Comparison of ENCODE assay signal across 32 cellular contexts in the genomic region with DNA sequence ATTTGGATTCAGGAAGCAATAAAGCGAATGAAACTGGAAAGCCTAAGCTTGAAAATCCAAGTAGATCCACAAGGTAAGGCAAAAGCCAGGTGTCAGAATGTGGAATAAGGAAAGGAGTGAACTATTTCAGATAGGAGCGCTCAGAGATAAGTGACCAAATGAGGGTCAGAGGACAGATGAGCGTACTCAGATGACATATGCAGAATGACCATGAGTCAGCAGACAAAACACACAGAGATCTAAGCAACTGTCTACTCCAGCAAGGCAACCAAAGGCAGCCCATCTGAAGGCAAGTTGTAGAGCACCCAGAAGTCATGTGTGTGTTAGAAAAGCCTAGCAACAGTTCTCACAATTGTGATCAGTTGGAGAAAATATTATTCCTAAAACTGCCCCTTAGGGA.
"Had no signal": no experiment of that assay in that cellular context is flagged by ENCODE, and none has a peak within 500 bp of the region (broad histone marks: within the 10 kb centered on the region; RNA-seq: fewer than 3 reads in every experiment).

No MANE protein-coding gene starts in this region.

- DNase-seq: activated CD4-positive, alpha-beta memory T cell treated with anti-CD3 and anti-CD28 coated beads for 36 hours; activated CD4-positive, alpha-beta T cell treated with anti-CD3 and anti-CD28 coated beads for 36 hours; activated CD4-positive, alpha-beta T cell treated with anti-CD3 and anti-CD28 coated beads, Interleukin-2, amount 50 U/mL, for 1 hour; activated CD8-positive, alpha-beta memory T cell treated with anti-CD3 and anti-CD28 coated beads, Interleukin-2, amount 50 U/mL, for 48 hours; activated effector memory CD4-positive, alpha-beta T cell treated with Interleukin-2 at 50 U/mL for 16 hours; activated naive CD4-positive, alpha-beta T cell treated with anti-CD3 and anti-CD28 coated beads, Interleukin-2, amount 10 ng/mL, durations not matched to agents 7 days and 5 days; activated naive CD8-positive, alpha-beta T cell treated with anti-CD3 and anti-CD28 coated beads, Interleukin-2, amount 50 U/mL, for 24 hours; activated T-cell treated with anti-CD3 and anti-CD28 coated beads, Interleukin-2, amount 50 U/mL, for 48 hours; anterior cingulate cortex; caudate nucleus; Karpas-422; KBM-7; NCI-H1105; NCI-H1417 treated with DMSO at 0.1 percent for 48 hours; NCI-H187 treated with DMSO at 0.1 percent for 48 hours; NCI-H2081; NCI-H2171 treated with DMSO at 0.1 percent for 48 hours; NCI-H2227 treated with DMSO at 0.1 percent for 48 hours; NCI-H446; NCI-H524 treated with DMSO at 0.1 percent for 48 hours; PC-3; Right ventricle myocardium superior; SW 1271; T-helper 1 cell; T-helper 2 cell; T-helper 9 cell had no signal

- ATAC-seq: activated CD4-positive, alpha-beta T cell treated with anti-CD3 and anti-CD28 coated beads for 36 hours; activated CD4-positive, CD25-positive, alpha-beta regulatory T cell treated with anti-CD3 and anti-CD28 coated beads, Interleukin-2, amount 50 U/mL, for 24 hours; activated naive CD8-positive, alpha-beta T cell treated with anti-CD3 and anti-CD28 coated beads, Interleukin-2, amount 50 U/mL, for 24 hours; PC-3; WTC11 had no signal

- H3K27me3 Mint-ChIP-seq: activated CD4-positive, alpha-beta memory T cell treated with anti-CD3 and anti-CD28 coated beads for 36 hours; activated CD4-positive, alpha-beta T cell treated with anti-CD3 and anti-CD28 coated beads for 36 hours; activated naive CD4-positive, alpha-beta T cell treated with anti-CD3 and anti-CD28 coated beads, Interleukin-2, amount 10 ng/mL, durations not matched to agents 7 days and 5 days; activated naive CD8-positive, alpha-beta T cell; activated naive CD8-positive, alpha-beta T cell treated with anti-CD3 and anti-CD28 coated beads, Interleukin-2, amount 50 U/mL, for 24 hours; brain had no signal

- H3K4me3 Mint-ChIP-seq: activated CD4-positive, alpha-beta memory T cell treated with anti-CD3 and anti-CD28 coated beads for 36 hours; activated CD4-positive, alpha-beta T cell treated with anti-CD3 and anti-CD28 coated beads for 36 hours; activated naive CD4-positive, alpha-beta T cell treated with anti-CD3 and anti-CD28 coated beads, Interleukin-2, amount 10 ng/mL, durations not matched to agents 7 days and 5 days; activated naive CD8-positive, alpha-beta T cell; activated naive CD8-positive, alpha-beta T cell treated with anti-CD3 and anti-CD28 coated beads, Interleukin-2, amount 50 U/mL, for 24 hours; brain; WTC11 had no signal

- H3K27ac Mint-ChIP-seq: activated CD4-positive, alpha-beta memory T cell treated with anti-CD3 and anti-CD28 coated beads for 36 hours; activated CD4-positive, alpha-beta T cell treated with anti-CD3 and anti-CD28 coated beads for 36 hours; activated naive CD4-positive, alpha-beta T cell treated with anti-CD3 and anti-CD28 coated beads, Interleukin-2, amount 10 ng/mL, durations not matched to agents 7 days and 5 days; activated naive CD8-positive, alpha-beta T cell; activated naive CD8-positive, alpha-beta T cell treated with anti-CD3 and anti-CD28 coated beads, Interleukin-2, amount 50 U/mL, for 24 hours; brain; WTC11 had no signal

- FAIRE-seq: bronchial epithelial cell, RCC 7860 had no signal

- H3K4me1 Mint-ChIP-seq: activated CD4-positive, alpha-beta T cell treated with anti-CD3 and anti-CD28 coated beads for 36 hours; activated naive CD4-positive, alpha-beta T cell treated with anti-CD3 and anti-CD28 coated beads, Interleukin-2, amount 10 ng/mL, durations not matched to agents 7 days and 5 days; activated naive CD8-positive, alpha-beta T cell treated with anti-CD3 and anti-CD28 coated beads, Interleukin-2, amount 50 U/mL, for 24 hours; brain; WTC11 had no signal

- H3K36me3 Mint-ChIP-seq: activated CD4-positive, alpha-beta memory T cell treated with anti-CD3 and anti-CD28 coated beads for 36 hours; activated naive CD4-positive, alpha-beta T cell treated with anti-CD3 and anti-CD28 coated beads, Interleukin-2, amount 10 ng/mL, durations not matched to agents 7 days and 5 days; activated naive CD8-positive, alpha-beta T cell; brain; WTC11 had no signal
